1 cellular context compared by ENCODE assay signal in genomic region chr7:124992881-124993562, GRCh38.
TF ChIP-seq lines count a peak whose summit lies in the region.

No MANE protein-coding gene starts in this region.

TF ChIP-seq in K562, 482 proteins besides CTCF, POLR2A, EP300 and RAD21 (continued from another document and continues in another):
- TF ChIP-seq ARID4B (CRISPR knock-in tag; IDR thresholded peaks at IDR 0.05) (no peak), ELF1 (tag; IDR thresholded peaks at IDR 0.05) (peak; percentile 23; the same call in 1 of the 2 replicates), ZNF639 (CRISPR knock-in tag; conservative IDR thresholded peaks at IDR 0.05 in 1 of 2, IDR thresholded peaks at IDR 0.05 in 1 of 2) (no peak), ATF3 (IDR thresholded peaks at IDR 0.05) (peak; percentile 85), ATF3 (CRISPR knock-in tag; conservative IDR thresholded peaks at IDR 0.05) (no peak), ARID1B (IDR thresholded peaks at IDR 0.05) (peak; percentile 88), YY1 (IDR thresholded peaks at IDR 0.05; ENCODE audit: borderline replicate concordance in 1 of 3, control insufficient read depth in 1 of 3, extremely low read depth in 1 of 3, insufficient read depth in 3 of 3, insufficient read length in 1 of 3, insufficient replicate concordance in 2 of 3, low read depth in 1 of 3, low read length in 2 of 3) (no peak), SPI1 (IDR thresholded peaks at IDR 0.05; ENCODE audit: borderline replicate concordance, low read depth, low read length) (no peak), ZBTB26 (CRISPR knock-in tag; IDR thresholded peaks at IDR 0.05) (no peak), POLR2H (tag; IDR thresholded peaks at IDR 0.05; ENCODE audit: low read depth) (peak; percentile 17), SMARCE1 (IDR thresholded peaks at IDR 0.05) (peak; percentile 92), MTA3 (IDR thresholded peaks at IDR 0.05; ENCODE audit: borderline replicate concordance) (no peak), FOSL1 (tag; conservative IDR thresholded peaks at IDR 0.05) (peak; percentile 98), EP400 (IDR thresholded peaks at IDR 0.05) (peak; percentile 24; the same call in 1 of the 2 replicates), ZNF165 (CRISPR knock-in tag; IDR thresholded peaks at IDR 0.05; ENCODE audit: borderline replicate concordance) (no peak), MAZ (CRISPR knock-in tag; conservative IDR thresholded peaks at IDR 0.05 in 1 of 2, IDR thresholded peaks at IDR 0.05 in 1 of 2) (0 out of 4 replicates have a peak, but pooled peaks of 1 of the 2 experiments have one; percentile 20), SMAD4 (CRISPR knock-in tag; conservative IDR thresholded peaks at IDR 0.05) (0 out of 2 replicates have a peak, but pooled peaks have one; percentile 17), NR0B1 (IDR thresholded peaks at IDR 0.05; ENCODE audit: partially characterized antibody) (no peak), CHD4 (IDR thresholded peaks at IDR 0.05; ENCODE audit: insufficient read depth, insufficient replicate concordance, low read depth, low read length, poor library complexity, severe bottlenecking) (no peak), MLLT1 (IDR thresholded peaks at IDR 0.05) (peak in 1 of 2 experiments; percentile 57; a peak in 1 of 4 replicates), FOXA3 (CRISPR knock-in tag; conservative IDR thresholded peaks at IDR 0.05 in 1 of 2, IDR thresholded peaks at IDR 0.05 in 1 of 2) (no peak), CREB5 (CRISPR knock-in tag; IDR thresholded peaks at IDR 0.05) (no peak), MBD2 (IDR thresholded peaks at IDR 0.05; ENCODE audit: borderline replicate concordance, low read depth) (no peak), DPF2 (IDR thresholded peaks at IDR 0.05) (peak; percentile 88), HINFP (tag; conservative IDR thresholded peaks at IDR 0.05; ENCODE audit: low read depth) (no peak), STAG1 (CRISPR knock-in tag; IDR thresholded peaks at IDR 0.05; ENCODE audit: borderline replicate concordance) (no peak), WHSC1 (IDR thresholded peaks at IDR 0.05; ENCODE audit: low read length) (no peak), MCM3 (IDR thresholded peaks at IDR 0.05) (no peak), DIDO1 (tag; IDR thresholded peaks at IDR 0.05; ENCODE audit: low read depth) (no peak), SUPT5H (IDR thresholded peaks at IDR 0.05) (no peak), ZNF766 (CRISPR knock-in tag; conservative IDR thresholded peaks at IDR 0.05) (peak; percentile 80), TEAD1 (CRISPR knock-in tag; IDR thresholded peaks at IDR 0.05) (peak; percentile 91 to 97), ZNF764 (CRISPR knock-in tag; IDR thresholded peaks at IDR 0.05; ENCODE audit: low read depth) (no peak), SAP30 (IDR thresholded peaks at IDR 0.05; ENCODE audit: borderline replicate concordance, insufficient read depth, low read depth, low read length, poor library complexity, severe bottlenecking) (no peak), ZNF583 (CRISPR knock-in tag; IDR thresholded peaks at IDR 0.05) (no peak), FOS (IDR thresholded peaks at IDR 0.05; ENCODE audit: extremely low read depth, insufficient read length) (peak; percentile 50), ZNF408 (CRISPR knock-in tag; IDR thresholded peaks at IDR 0.05; ENCODE audit: low read depth) (no peak), POU5F1 (IDR thresholded peaks at IDR 0.05; ENCODE audit: borderline replicate concordance, low read depth, low read length, partially characterized antibody) (no peak), HSF4 (CRISPR knock-in tag; IDR thresholded peaks at IDR 0.05; ENCODE audit: borderline replicate concordance) (no peak), TEAD4 (IDR thresholded peaks at IDR 0.05; ENCODE audit: low read length) (peak; percentile 90), TEAD4 (CRISPR knock-in tag; IDR thresholded peaks at IDR 0.05; ENCODE audit: borderline replicate concordance) (no peak), XRCC4 (IDR thresholded peaks at IDR 0.05; ENCODE audit: extremely low read depth, insufficient read depth, insufficient read length) (no peak), MECOM (CRISPR knock-in tag; IDR thresholded peaks at IDR 0.05) (0 out of 2 replicates have a peak, but pooled peaks have one; percentile 28), ZBTB17 (CRISPR knock-in tag; IDR thresholded peaks at IDR 0.05) (no peak), LCOR (CRISPR knock-in tag; IDR thresholded peaks at IDR 0.05) (peak; percentile 58; the same call in 1 of the 2 replicates), ARID3B (CRISPR knock-in tag; IDR thresholded peaks at IDR 0.05; ENCODE audit: borderline replicate concordance) (no peak), ZNF280B (CRISPR knock-in tag; IDR thresholded peaks at IDR 0.05) (no peak), CBFA2T2 (conservative IDR thresholded peaks at IDR 0.05) (no peak), MAFF (IDR thresholded peaks at IDR 0.05; ENCODE audit: low read length) (peak; percentile 74), PHTF2 (CRISPR knock-in tag; IDR thresholded peaks at IDR 0.05) (no peak), ZNF175 (CRISPR knock-in tag; IDR thresholded peaks at IDR 0.05; ENCODE audit: low read depth) (0 out of 2 replicates have a peak, but pooled peaks have one; percentile 30)
